Comparison of ENCODE assay signal across 31 cellular contexts in genomic region chr14:61540931-61541330, GRCh38.
A peak's percentile ranks its signal among the peaks of the same experiment; 100 is the strongest.
DNase-seq lines count a peak whose midpoint lies in the region; ATAC-seq, FAIRE-seq and TF ChIP-seq lines count a peak whose summit lies in the region.
"Had no signal": no experiment of that assay in that cellular context is flagged by ENCODE, and none has a peak within 500 bp of the region (broad histone marks: within the 10 kb centered on the region; RNA-seq: fewer than 3 reads in every experiment).

No MANE protein-coding gene starts in this region.

- no peaks in the 10 kb centered on the region for H3K36me3 ChIP-seq in astrocyte (ENCODE audit: insufficient read depth, low read length)
- H3K36me3 ChIP-seq in neuronal stem cell (replicated peaks in 1 of 2; ENCODE audit: control insufficient read depth in 2 of 2, insufficient read depth in 2 of 2, low read length in 2 of 2), result no peaks in the 10 kb centered on the region
- H3K36me3 ChIP-seq in Peyer's patch, result no peaks in the 10 kb centered on the region
- H3K36me3 ChIP-seq: adrenal gland, pancreas, SJSA1 had no signal

- no peak overlapping the region for H2BK120ac ChIP-seq in neuronal stem cell (ENCODE audit: low read depth, low read length)

- H3K36me3 Mint-ChIP-seq in activated T-cell treated with anti-CD3 and anti-CD28 coated beads, Interleukin-2, amount 50 U/mL, for 24 hours (ENCODE audit: low read depth), result peaks cover 95% of the 10 kb centered on the region
- no peaks in the 10 kb centered on the region for H3K36me3 Mint-ChIP-seq in astrocyte (ENCODE audit: low read depth, unreplicated experiment)
- H3K36me3 Mint-ChIP-seq: brain had no signal

- TF ChIP-seq CTCF in astrocyte (IDR thresholded peaks at IDR 0.05; ENCODE audit: insufficient read depth, low read depth, low read length), result no peak
- TF ChIP-seq CTCF in Peyer's patch (IDR thresholded peaks at IDR 0.05), result no peak

- H3K27me3 Mint-ChIP-seq in activated T-cell treated with anti-CD3 and anti-CD28 coated beads, Interleukin-2, amount 50 U/mL, for 24 hours, result no peaks in the 10 kb centered on the region
- no peaks in the 10 kb centered on the region for H3K27me3 Mint-ChIP-seq in astrocyte (ENCODE audit: low read depth, unreplicated experiment)
- H3K27me3 Mint-ChIP-seq: activated CD8-positive, alpha-beta memory T cell treated with anti-CD3 and anti-CD28 coated beads, Interleukin-2, amount 10 ng/mL, durations not matched to agents 7 days and 5 days; brain had no signal

- H3K9me3 Mint-ChIP-seq in activated T-cell treated with anti-CD3 and anti-CD28 coated beads, Interleukin-2, amount 50 U/mL, for 24 hours, result no peaks in the 10 kb centered on the region
- H3K9me3 Mint-ChIP-seq in astrocyte (ENCODE audit: unreplicated experiment), result no peaks in the 10 kb centered on the region
- H3K9me3 Mint-ChIP-seq: nephron progenitor cell had no signal

- no peak overlapping the region for H2BK5ac ChIP-seq in neuronal stem cell (ENCODE audit: low read length)

- H3K79me1 ChIP-seq in neuronal stem cell (ENCODE audit: low read depth, low read length), result no peaks in the 10 kb centered on the region

- no peaks in the 10 kb centered on the region for H3K79me2 ChIP-seq in astrocyte (ENCODE audit: insufficient read depth, low read length)

- no peak overlapping the region for H3K4me3 Mint-ChIP-seq in activated T-cell treated with anti-CD3 and anti-CD28 coated beads, Interleukin-2, amount 50 U/mL, for 24 hours
- H3K4me3 Mint-ChIP-seq in astrocyte (ENCODE audit: unreplicated experiment), result no peak overlapping the region
- H3K4me3 Mint-ChIP-seq: activated CD8-positive, alpha-beta memory T cell treated with anti-CD3 and anti-CD28 coated beads, Interleukin-2, amount 10 ng/mL, durations not matched to agents 7 days and 5 days; brain; nephron progenitor cell had no signal

- H3K27ac Mint-ChIP-seq in activated T-cell treated with anti-CD3 and anti-CD28 coated beads, Interleukin-2, amount 50 U/mL, for 24 hours, result peak overlapping the region; percentile 76
- H3K27ac Mint-ChIP-seq in astrocyte (ENCODE audit: unreplicated experiment), result peak overlapping the region; percentile 35
- H3K27ac Mint-ChIP-seq: brain, nephron progenitor cell had no signal

- TF ChIP-seq POLR2A in GM12891 (IDR thresholded peaks at IDR 0.05; ENCODE audit: low read depth, low read length) (no peak), Peyer's patch (IDR thresholded peaks at IDR 0.05) (no peak)

- FAIRE-seq in GM12891 (lab: Jason Lieb, UNC) (no peak), astrocyte (lab: Jason Lieb, UNC) (no peak)
- FAIRE-seq: GM12892, kidney, pancreas, small intestine, TTC549 had no signal

- WGBS in neuronal stem cell (ENCODE audit: extremely low coverage in 2 of 2, insufficient read length in 2 of 2, insufficient replicate concordance in 1 of 2), 2 donors, result no CpG with 5 or more reads among the region's 7 CpGs

- H3K9ac ChIP-seq in astrocyte (ENCODE audit: low read length), result no peak overlapping the region
- peak overlapping the region; percentile 7 for H3K9ac ChIP-seq in neuronal stem cell (ENCODE audit: low read depth, low read length, poor library complexity)

- no peaks in the 10 kb centered on the region for H3K27me3 ChIP-seq in astrocyte (ENCODE audit: insufficient read depth, low read length)
- peaks cover 0 to 5% (median 0%) of the 10 kb centered on the region in 3 experiments for H3K27me3 ChIP-seq in neuronal stem cell (ENCODE audit: control insufficient read depth in 3 of 3, insufficient read depth in 3 of 3, low read depth in 1 of 3, low read length in 3 of 3)
- no peaks in the 10 kb centered on the region for H3K27me3 ChIP-seq in Peyer's patch
- H3K27me3 ChIP-seq: adrenal gland, pancreas, SJSA1, upper lobe of left lung had no signal

- H3K14ac ChIP-seq in neuronal stem cell (ENCODE audit: low read length), result no peak overlapping the region

- H2AFZ ChIP-seq in astrocyte (ENCODE audit: low read depth, low read length), result no peak overlapping the region
- H2AFZ ChIP-seq in neuronal stem cell (ENCODE audit: low read length), result no peak overlapping the region

- peak overlapping the region; percentile 53 for H3K18ac ChIP-seq in neuronal stem cell (ENCODE audit: low read length)

- H3K4me1 Mint-ChIP-seq in activated T-cell treated with anti-CD3 and anti-CD28 coated beads, Interleukin-2, amount 50 U/mL, for 24 hours (ENCODE audit: low read depth), result peaks cover 71% of the 10 kb centered on the region
- peaks cover 30% of the 10 kb centered on the region for H3K4me1 Mint-ChIP-seq in astrocyte (ENCODE audit: low read depth, unreplicated experiment)

- no peak for DNase-seq in activated T-cell treated with anti-CD3 and anti-CD28 coated beads, Interleukin-2, amount 50 U/mL, for 24 hours
- DNase-seq in activated T-cell treated with anti-CD3 and anti-CD28 coated beads, Interleukin-2, amount 50 U/mL, for 1 hour, result no peak
- no peak for DNase-seq in GM12891 (ENCODE audit: insufficient read length, low spot score)
- DNase-seq in astrocyte (ENCODE audit: low read depth), result no peak
- DNase-seq in neuronal stem cell (ENCODE audit: low spot score), result no peak
- DNase-seq in NCI-H1417 treated with DMSO at 0.1 percent for 48 hours (lab: John Stamatoyannopoulos, UW), result no peak
- no peak for DNase-seq in Peyer's patch
- DNase-seq: ACHN; activated CD8-positive, alpha-beta memory T cell treated with anti-CD3 and anti-CD28 coated beads, Interleukin-2, amount 10 ng/mL, durations not matched to agents 7 days and 5 days; EL; glutamatergic neuron; kidney; MV-4-11; NCI-H146; NCI-H446 treated with DMSO at 0.1 percent for 48 hours; NCI-H82; nephron progenitor cell; pancreas; retina; small intestine; stimulated activated CD4-positive, alpha-beta T cell treated with anti-CD3 and anti-CD28 coated beads, Interleukin-1b, Interleukin-23, amount 100 ng/mL, for 48 hours; stimulated activated CD8-positive, alpha-beta memory T cell treated with anti-CD3 and anti-CD28 coated beads, Interleukin-4, amount 100 ng/mL, for 48 hours; T-helper 1 cell; upper lobe of left lung had no signal

- no peak overlapping the region for H4K91ac ChIP-seq in neuronal stem cell (ENCODE audit: low read depth, low read length, poor library complexity)

- H2BK15ac ChIP-seq in neuronal stem cell (ENCODE audit: low read length), result peak overlapping the region; percentile 80

- H3K4ac ChIP-seq in neuronal stem cell (ENCODE audit: low read length), result no peak overlapping the region

- H3K4me3 ChIP-seq in astrocyte (ENCODE audit: insufficient read depth, low read depth, low read length) (no peak overlapping the region), neuronal stem cell (ENCODE audit: low read length in 2 of 2) (no peak overlapping the region), Peyer's patch (no peak overlapping the region)
- H3K4me3 ChIP-seq: adrenal gland, pancreas, SJSA1, upper lobe of left lung had no signal

- peak overlapping the region; percentile 66 for H3K23ac ChIP-seq in neuronal stem cell (ENCODE audit: low read depth, low read length, poor library complexity)

- H4K8ac ChIP-seq in neuronal stem cell (ENCODE audit: low read depth, low read length), result no peak overlapping the region

- no peaks in the 10 kb centered on the region for H4K20me1 ChIP-seq in astrocyte (ENCODE audit: insufficient read depth, low read length)

- no peak overlapping the region for H3K27ac ChIP-seq in astrocyte (ENCODE audit: low read depth, low read length)
- no peak overlapping the region for H3K27ac ChIP-seq in neuronal stem cell (replicated peaks; ENCODE audit: low read length)
- H3K27ac ChIP-seq in Peyer's patch, result no peak overlapping the region
- H3K27ac ChIP-seq: adrenal gland, pancreas, SJSA1, upper lobe of left lung had no signal

- H3K4me1 ChIP-seq in astrocyte (ENCODE audit: insufficient read depth, low read length) (peaks cover 18% of the 10 kb centered on the region), neuronal stem cell (ENCODE audit: control insufficient read depth in 2 of 2, insufficient read depth in 1 of 2, low read depth in 1 of 2, low read length in 2 of 2) (peaks cover 9 to 17% of the 10 kb centered on the region in 2 donors), Peyer's patch (peaks cover 0 to 32% (median 2%) of the 10 kb centered on the region in 4 donors)

- ATAC-seq in HG02870 (IDR thresholded peaks at IDR 0.05; ENCODE audit: unreplicated experiment), result no peak
- ATAC-seq: activated CD4-positive, CD25-positive, alpha-beta regulatory T cell treated with anti-CD3 and anti-CD28 coated beads, Interleukin-2, amount 50 U/mL, for 24 hours; activated CD8-positive, alpha-beta memory T cell treated with anti-CD3 and anti-CD28 coated beads, Interleukin-2, amount 10 ng/mL, durations not matched to agents 7 days and 5 days; pancreas had no signal

- H3K4me2 ChIP-seq in astrocyte (ENCODE audit: low read length) (no peak overlapping the region), neuronal stem cell (ENCODE audit: insufficient read depth, low read length, poor library complexity, severe bottlenecking) (no peak overlapping the region)

- peak overlapping the region; percentile 66 for H2AK5ac ChIP-seq in neuronal stem cell (ENCODE audit: low read depth, low read length)

- H3K9me3 ChIP-seq in astrocyte (ENCODE audit: insufficient read depth, low read depth, low read length), result no peaks in the 10 kb centered on the region
- H3K9me3 ChIP-seq in neuronal stem cell (replicated peaks in 1 of 2; ENCODE audit: control insufficient read depth in 2 of 2, insufficient read depth in 1 of 2, low read depth in 1 of 2, low read length in 2 of 2), result no peaks in the 10 kb centered on the region
- no peaks in the 10 kb centered on the region for H3K9me3 ChIP-seq in Peyer's patch
- H3K9me3 ChIP-seq: adrenal gland, pancreas, SJSA1, upper lobe of left lung had no signal

- peak overlapping the region; percentile 35 for H2BK12ac ChIP-seq in neuronal stem cell (ENCODE audit: low read length)

TF ChIP-seq in GM12891, 5 proteins besides CTCF, POLR2A, EP300 and RAD21:
- no peak for TF ChIP-seq PAX5 (IDR thresholded peaks at IDR 0.05; ENCODE audit: insufficient read depth, low read length, severe bottlenecking)
- 0 out of 2 replicates have a peak, but pooled peaks have one; percentile 36 for TF ChIP-seq POLR2AphosphoS5 (IDR thresholded peaks at IDR 0.05; ENCODE audit: low read depth, low read length)
